In genomic region chr13:99199541-99200432, GRCh38 we compare ENCODE assay signal across 8 cellular contexts. TPM values are rescaled to one million over a fixed set of nuclear protein-coding genes. Genes with fewer than 3 reads are reported as not detected.
DNase-seq lines count a peak whose midpoint lies in the region; ATAC-seq and TF ChIP-seq lines count a peak whose summit lies in the region.

No MANE protein-coding gene starts in this region.

- peaks cover 38% of the 10 kb centered on the region for H3K4me1 ChIP-seq in RWPE2 (ENCODE audit: insufficient read depth, poor library complexity, severe bottlenecking)
- H3K4me1 ChIP-seq in neutrophil (ENCODE audit: control insufficient read depth in 1 of 2, insufficient read depth in 1 of 2, low read depth in 1 of 2, low read length in 1 of 2), result peaks cover 21 to 32% of the 10 kb centered on the region in 2 experiments

- ATAC-seq in RWPE2 (ENCODE audit: low read depth), result peak; percentile 5; the same call in 2 of the 3 replicates

- peak overlapping the region; percentile 95 for H3K27ac Mint-ChIP-seq in HFFc6

- H3K27ac ChIP-seq in RWPE2 (ENCODE audit: poor library complexity, severe bottlenecking) (peak overlapping the region; percentile 82), neutrophil (peak overlapping the region; percentile 92)

- TF ChIP-seq CTCF in GM06990 (IDR thresholded peaks at IDR 0.05; ENCODE audit: insufficient read depth, low read length, poor library complexity, severe bottlenecking), result no peak
- TF ChIP-seq CTCF in HFFc6 (IDR thresholded peaks at IDR 0.05), result no peak
- TF ChIP-seq CTCF in RWPE2 (IDR thresholded peaks at IDR 0.05; ENCODE audit: poor library complexity, severe bottlenecking), result no peak
- no peak for TF ChIP-seq CTCF in epithelial cell of proximal tubule (conservative IDR thresholded peaks at IDR 0.05; ENCODE audit: low read depth, low read length)
- TF ChIP-seq CTCF in neutrophil (IDR thresholded peaks at IDR 0.05), result no peak

- H3K4me3 ChIP-seq in GM06990 (replicated peaks; ENCODE audit: low read depth, low read length), result peak overlapping the region; percentile 81
- H3K4me3 ChIP-seq in RWPE2 (ENCODE audit: severe bottlenecking), result peak overlapping the region; percentile 76
- peak overlapping the region; percentile 98 for H3K4me3 ChIP-seq in epithelial cell of proximal tubule (ENCODE audit: low read depth, low read length)
- peak overlapping the region; percentile 83 to 85 for H3K4me3 ChIP-seq in neutrophil (ENCODE audit: low read depth in 1 of 2, low read length in 1 of 2)

- no peaks in the 10 kb centered on the region for H3K36me3 Mint-ChIP-seq in HFFc6 (ENCODE audit: low read depth)

- peaks cover 24% of the 10 kb centered on the region for H3K4me1 Mint-ChIP-seq in HFFc6 (ENCODE audit: low read depth)

- H3K27me3 Mint-ChIP-seq in HFFc6 (ENCODE audit: insufficient read depth), result peaks cover 2% of the 10 kb centered on the region; the same call in 1 of the 2 replicates

- DNase-seq in GM06990 (ENCODE audit: extremely low read depth, insufficient read length) (no peak), HFFc6 (no peak), RWPE2 (ENCODE audit: low spot score) (no peak), epithelial cell of proximal tubule (ENCODE audit: low read depth) (no peak), OCI-M2 (lab: John Stamatoyannopoulos, UW; ENCODE audit: unreplicated experiment) (no peak), kidney glomerular epithelial cell (lab: John Stamatoyannopoulos, UW) (no peak), ecto neural progenitor cell (ENCODE audit: low spot score) (no peak)

- no peaks in the 10 kb centered on the region for H3K9me3 Mint-ChIP-seq in HFFc6

- H3K9me3 ChIP-seq in RWPE2 (ENCODE audit: severe bottlenecking), result no peaks in the 10 kb centered on the region
- H3K9me3 ChIP-seq in neutrophil, result no peaks in the 10 kb centered on the region

- no peaks in the 10 kb centered on the region for H3K36me3 ChIP-seq in GM06990 (ENCODE audit: control insufficient read depth, insufficient read depth, low read length)
- H3K36me3 ChIP-seq in RWPE2 (ENCODE audit: low read depth), result peaks cover 3% of the 10 kb centered on the region; the same call in 1 of the 2 replicates
- H3K36me3 ChIP-seq in neutrophil, result no peaks in the 10 kb centered on the region

- no peaks in the 10 kb centered on the region for H3K27me3 ChIP-seq in GM06990 (replicated peaks; ENCODE audit: control insufficient read depth, insufficient read depth, low read length)
- H3K27me3 ChIP-seq in RWPE2 (ENCODE audit: insufficient read depth, poor library complexity, severe bottlenecking), result no peaks in the 10 kb centered on the region
- no peaks in the 10 kb centered on the region for H3K27me3 ChIP-seq in neutrophil

- H3K4me3 Mint-ChIP-seq in HFFc6, result peak overlapping the region; percentile 89

RNA-seq across cellular contexts. Expression of gene UBAC2, which starts 0.9 kb away (rescaled TPM):
- total RNA-seq in HFFc6 (2021; fragmentation: NEBNext Ultra II Directional; extraction: Animal tissue kit (Norgen Biotek cat#: 25700)), result 10 to 100 TPM; 38.8 to 53.5 (median 46.4) TPM
- total RNA-seq in epithelial cell of proximal tubule, result 52.7 and 63.9 TPM in 2 replicates

RNA-seq across cellular contexts. Expression of gene GPR18, which starts 58.4 kb away (rescaled TPM):
- not detected for total RNA-seq in HFFc6 (2021; fragmentation: NEBNext Ultra II Directional; extraction: Animal tissue kit (Norgen Biotek cat#: 25700))
- total RNA-seq in epithelial cell of proximal tubule, result not detected in 2 replicates
